ENCODE assay signal across 9 cellular contexts in genomic region chr10:46057038-46057437, GRCh38. TPM values are rescaled to one million over a fixed set of nuclear protein-coding genes. Genes with fewer than 3 reads are reported as not detected.
"Had no signal": no experiment of that assay in that cellular context is flagged by ENCODE, and none has a peak within 500 bp of the region (broad histone marks: within the 10 kb centered on the region; RNA-seq: fewer than 3 reads in every experiment).

No MANE protein-coding gene starts in this region.

- H3K4me3 ChIP-seq: GM12878 had no signal

- DNase-seq: GDM1, GF-D8 had no signal

- FAIRE-seq: G401.6, GM12878, GM12891, GM12892, GM18507, GM19239 had no signal

- ATAC-seq: GM12878 had no signal

RNA-seq across cellular contexts. Expression of gene MSMB, which starts 11.0 kb away (rescaled TPM):
- total RNA-seq: G401, GM12878 had no signal
- polyA plus RNA-seq: GM12878 had no signal
